ENCODE assay signal across 10 cellular contexts in the genomic region with DNA sequence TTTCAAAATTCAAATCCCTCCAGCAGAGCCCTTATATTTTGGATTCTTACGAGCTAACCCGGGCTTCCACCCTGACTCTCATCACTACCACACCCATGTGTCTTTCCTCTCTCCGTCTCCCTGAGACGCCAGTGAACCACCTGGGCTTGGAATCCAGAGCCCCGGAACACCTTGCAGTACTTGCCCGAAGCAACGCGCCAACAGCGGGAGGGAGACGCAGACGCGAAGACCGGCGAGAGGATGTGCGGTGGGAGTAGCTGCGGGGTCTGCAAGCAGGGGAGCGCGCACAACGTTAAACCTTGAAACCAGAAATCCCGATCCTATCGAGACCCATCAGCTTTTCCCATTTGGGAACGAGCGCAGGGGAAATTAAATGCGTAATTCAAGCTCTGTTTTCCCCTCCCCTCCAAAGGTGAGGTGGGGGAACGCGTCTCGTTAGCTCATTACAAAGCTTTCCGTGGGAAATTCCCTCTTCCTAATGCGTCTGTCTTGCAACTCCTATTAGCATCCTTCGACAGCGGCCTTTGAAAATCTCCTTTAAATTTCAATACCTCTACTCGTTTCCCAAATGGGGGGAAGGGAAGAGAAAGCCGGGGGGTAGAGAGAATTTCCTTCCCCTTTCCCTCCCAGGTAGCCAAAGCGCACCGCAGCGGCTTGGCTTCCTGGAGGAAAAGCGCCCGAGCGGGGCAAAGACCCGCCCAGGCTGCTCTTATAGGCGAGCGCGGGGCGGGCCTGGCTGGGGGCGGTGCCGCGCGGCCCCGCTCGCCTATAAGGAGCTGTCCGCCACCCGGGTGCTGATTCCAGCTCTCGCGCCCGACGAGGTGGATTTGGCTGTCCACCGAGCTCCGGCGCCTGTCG. TPM values are rescaled to one million over a fixed set of nuclear protein-coding genes. Genes with fewer than 3 reads are reported as not detected.
DNase-seq lines count a peak whose midpoint lies in the region; ATAC-seq, FAIRE-seq and TF ChIP-seq lines count a peak whose summit lies in the region.
"Had no signal": no experiment of that assay in that cellular context is flagged by ENCODE, and none has a peak within 500 bp of the region (broad histone marks: within the 10 kb centered on the region; RNA-seq: fewer than 3 reads in every experiment).

Gene CNTNAP5 (plus strand): TSS at position 797 of the 858 bp plus-strand sequence. CDS start 364 bp downstream, outside the sequence.

- H3K4me3 ChIP-seq in liver (ENCODE audit: low read depth in 1 of 3, low read length in 3 of 3) (no peak within 1 kb of the TSS), vagina (peak within 1 kb of the TSS in 1 of 2 donors; percentile 17)

- no peaks in the 10 kb centered on the region for H3K9me3 Mint-ChIP-seq in chondrocyte (ENCODE audit: low read depth)
- H3K9me3 Mint-ChIP-seq: memory B cell had no signal

- TF ChIP-seq CTCF in chondrocyte (IDR thresholded peaks at IDR 0.05) (no peak), liver (IDR thresholded peaks at IDR 0.05; ENCODE audit: low read depth, low read length, missing input control) (no peak), vagina (IDR thresholded peaks at IDR 0.05) (no peak)

- no peak for ATAC-seq in HG02610 (IDR thresholded peaks at IDR 0.05; ENCODE audit: unreplicated experiment)

- H3K9me3 ChIP-seq in liver (ENCODE audit: control insufficient read depth in 4 of 4, low read length in 3 of 4) = no peaks in the 10 kb centered on the region
- H3K9me3 ChIP-seq in vagina = no peaks in the 10 kb centered on the region

- peaks cover 35% of the 10 kb centered on the region for H3K27me3 Mint-ChIP-seq in chondrocyte (ENCODE audit: low read depth)

- intact Hi-C loops in vagina (cut with DNase I) = no loop called here

- H3K4me1 Mint-ChIP-seq in chondrocyte (ENCODE audit: low read depth) = peaks cover 8% of the 10 kb centered on the region
- H3K4me1 Mint-ChIP-seq: memory B cell had no signal

- H3K27ac ChIP-seq in liver (ENCODE audit: low read depth in 1 of 2, low read length in 2 of 2) = no peak within 1 kb of the TSS
- H3K27ac ChIP-seq in vagina = no peak within 1 kb of the TSS

- peak within 1 kb of the TSS; percentile 66 for H3K4me3 Mint-ChIP-seq in chondrocyte (ENCODE audit: unreplicated experiment)
- H3K4me3 Mint-ChIP-seq: memory B cell had no signal

- H3K36me3 Mint-ChIP-seq in chondrocyte (ENCODE audit: low read depth) = peaks cover 1% of the 10 kb centered on the region
- H3K36me3 Mint-ChIP-seq: memory B cell had no signal

- TF ChIP-seq RAD21 in liver (IDR thresholded peaks at IDR 0.05) = no peak

- no peak within 1 kb of the TSS for H3K27ac Mint-ChIP-seq in chondrocyte (ENCODE audit: unreplicated experiment)
- H3K27ac Mint-ChIP-seq: memory B cell had no signal

- DNase-seq in NCI-H2081 (lab: John Stamatoyannopoulos, UW) (peak; percentile 51 to 73), NCI-H2081 treated with DMSO at 0.1 percent for 48 hours (lab: John Stamatoyannopoulos, UW) (no peak), NCI-H2196 (lab: John Stamatoyannopoulos, UW; ENCODE audit: unreplicated experiment) (peak; percentile 70), chondrocyte (ENCODE audit: low spot score) (no peak), urothelium cell line (ENCODE audit: low spot score) (peak; percentile 92), vagina (ENCODE audit: extremely low spot score in 2 of 2) (no peak)

- H3K4me1 ChIP-seq in liver (ENCODE audit: control insufficient read depth in 4 of 4, insufficient read depth in 4 of 4, low read length in 3 of 4) (peaks cover 0 to 10% (median 0%) of the 10 kb centered on the region in 4 donors), vagina (no peaks in the 10 kb centered on the region)

- FAIRE-seq in urothelium cell line (lab: Jason Lieb, UNC) = peak; percentile 76

- H3K27me3 ChIP-seq in liver (ENCODE audit: control insufficient read depth in 4 of 4, insufficient read depth in 4 of 4, low read length in 3 of 4) (peaks cover 0 to 17% (median 4%) of the 10 kb centered on the region in 4 donors), vagina (peaks cover 5% of the 10 kb centered on the region)

- H3K36me3 ChIP-seq in liver (ENCODE audit: control insufficient read depth in 4 of 4, insufficient read depth in 3 of 4, low read depth in 1 of 4, low read length in 3 of 4) (no peaks in the 10 kb centered on the region), vagina (no peaks in the 10 kb centered on the region)

- 6% methylated on average over 60 of the region's 60 CpGs for WGBS in liver

- no peak for TF ChIP-seq POLR2A in vagina (IDR thresholded peaks at IDR 0.05)

- no peak within 1 kb of the TSS for H3K9ac ChIP-seq in liver (ENCODE audit: low read depth in 1 of 2, low read length in 2 of 2)

TF ChIP-seq in liver, 16 proteins besides CTCF, POLR2A, EP300 and RAD21:
- TF ChIP-seq, protein P1, sequence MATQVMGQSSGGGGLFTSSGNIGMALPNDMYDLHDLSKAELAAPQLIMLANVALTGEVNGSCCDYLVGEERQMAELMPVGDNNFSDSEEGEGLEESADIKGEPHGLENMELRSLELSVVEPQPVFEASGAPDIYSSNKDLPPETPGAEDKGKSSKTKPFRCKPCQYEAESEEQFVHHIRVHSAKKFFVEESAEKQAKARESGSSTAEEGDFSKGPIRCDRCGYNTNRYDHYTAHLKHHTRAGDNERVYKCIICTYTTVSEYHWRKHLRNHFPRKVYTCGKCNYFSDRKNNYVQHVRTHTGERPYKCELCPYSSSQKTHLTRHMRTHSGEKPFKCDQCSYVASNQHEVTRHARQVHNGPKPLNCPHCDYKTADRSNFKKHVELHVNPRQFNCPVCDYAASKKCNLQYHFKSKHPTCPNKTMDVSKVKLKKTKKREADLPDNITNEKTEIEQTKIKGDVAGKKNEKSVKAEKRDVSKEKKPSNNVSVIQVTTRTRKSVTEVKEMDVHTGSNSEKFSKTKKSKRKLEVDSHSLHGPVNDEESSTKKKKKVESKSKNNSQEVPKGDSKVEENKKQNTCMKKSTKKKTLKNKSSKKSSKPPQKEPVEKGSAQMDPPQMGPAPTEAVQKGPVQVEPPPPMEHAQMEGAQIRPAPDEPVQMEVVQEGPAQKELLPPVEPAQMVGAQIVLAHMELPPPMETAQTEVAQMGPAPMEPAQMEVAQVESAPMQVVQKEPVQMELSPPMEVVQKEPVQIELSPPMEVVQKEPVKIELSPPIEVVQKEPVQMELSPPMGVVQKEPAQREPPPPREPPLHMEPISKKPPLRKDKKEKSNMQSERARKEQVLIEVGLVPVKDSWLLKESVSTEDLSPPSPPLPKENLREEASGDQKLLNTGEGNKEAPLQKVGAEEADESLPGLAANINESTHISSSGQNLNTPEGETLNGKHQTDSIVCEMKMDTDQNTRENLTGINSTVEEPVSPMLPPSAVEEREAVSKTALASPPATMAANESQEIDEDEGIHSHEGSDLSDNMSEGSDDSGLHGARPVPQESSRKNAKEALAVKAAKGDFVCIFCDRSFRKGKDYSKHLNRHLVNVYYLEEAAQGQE (IDR thresholded peaks at IDR 0.05) = peak; percentile 99
- TF ChIP-seq TAF1 (conservative IDR thresholded peaks at IDR 0.05) = no peak
TF ChIP-seq in liver: peak in this region for 1.

RNA-seq across cellular contexts. Expression of gene CNTNAP5, which starts in this region (rescaled TPM):
- total RNA-seq in chondrocyte (not detected in 3 replicates), liver (not detected), vagina (not detected)
- polyA plus RNA-seq in liver = not detected
- polyA plus RNA-seq: AG04450 had no signal

Comparison
In these comparisons a context has a peak if more than half of its experiments do, and no peak if none do; other contexts are left out.
1. DNase-seq: peak in NCI-H2081 (2 of 2), NCI-H2196 (single experiment) and urothelium cell line (single experiment); none in NCI-H2081 treated with DMSO at 0.1 percent for 48 hours (single experiment), chondrocyte (single experiment) and vagina (0 of 2).